Comparison of ENCODE assay signal across 32 cellular contexts in genomic region chr11:94241896-94242295, GRCh38.
"Had no signal": no experiment of that assay in that cellular context is flagged by ENCODE, and none has a peak within 500 bp of the region (broad histone marks: within the 10 kb centered on the region; RNA-seq: fewer than 3 reads in every experiment).

No MANE protein-coding gene starts in this region.

- H3K4me3 Mint-ChIP-seq: immature natural killer cell; naive B cell; natural killer cell; nephron progenitor cell; neural progenitor cell; stimulated activated effector memory CD8-positive, alpha-beta T cell treated with anti-CD3 and anti-CD28 coated beads, Interleukin-12 subunit alpha, Interleukin-12 subunit beta, amount 100 ng/mL, for 72 hours; stimulated activated naive CD8-positive, alpha-beta T cell treated with anti-CD3 and anti-CD28 coated beads, Interleukin-15, Interleukin-2, amounts not matched to agents 100 ng/mL and 50 ng/mL, for 24 hours; type B pancreatic cell had no signal

- H3K9me3 Mint-ChIP-seq: nephron progenitor cell, neural progenitor cell, type B pancreatic cell had no signal

- H3K27me3 ChIP-seq: left lung, neural progenitor cell, neutrophil, ovary, spleen, suprapubic skin, tibial artery, uterus had no signal

- H3K27ac ChIP-seq: left lung, lower lobe of right lung, neural progenitor cell, neutrophil, ovary, prostate gland, spleen, suprapubic skin, thoracic aorta, tibial artery, uterus had no signal

- H3K27me3 Mint-ChIP-seq: stimulated activated naive CD8-positive, alpha-beta T cell treated with anti-CD3 and anti-CD28 coated beads, Interleukin-15, Interleukin-2, amounts not matched to agents 100 ng/mL and 50 ng/mL, for 24 hours; type B pancreatic cell had no signal

- H3K36me3 Mint-ChIP-seq: immature natural killer cell; neural progenitor cell; stimulated activated effector memory CD8-positive, alpha-beta T cell treated with anti-CD3 and anti-CD28 coated beads, Interleukin-12 subunit alpha, Interleukin-12 subunit beta, amount 100 ng/mL, for 72 hours; type B pancreatic cell had no signal

- H3K4me1 Mint-ChIP-seq: immature natural killer cell; naive B cell; natural killer cell; nephron progenitor cell; neural progenitor cell; stimulated activated effector memory CD8-positive, alpha-beta T cell treated with anti-CD3 and anti-CD28 coated beads, Interleukin-12 subunit alpha, Interleukin-12 subunit beta, amount 100 ng/mL, for 72 hours had no signal

- H3K9me3 ChIP-seq: prostate gland had no signal

- DNase-seq: hypothalamus; immature natural killer cell; kidney; left colon; left lung; lower lobe of right lung; mammary epithelial cell; mesenchymal stem cell; naive B cell; natural killer cell; nephron progenitor cell; occipital lobe; ovary; posterior cingulate gyrus; retina; right cardiac atrium; small intestine; spleen; stimulated activated CD4-positive, alpha-beta T cell treated with anti-CD3 and anti-CD28 coated beads, Interleukin-4, amount 100 ng/mL, for 24 hours; stimulated activated naive CD4-positive, alpha-beta T cell; tibial artery; uterus had no signal

- H3K4me1 ChIP-seq: left lung, lower lobe of right lung, neural progenitor cell, prostate gland, spleen, suprapubic skin, tibial artery, uterus had no signal

- H3K27ac Mint-ChIP-seq: immature natural killer cell; naive B cell; natural killer cell; nephron progenitor cell; neural progenitor cell; stimulated activated effector memory CD8-positive, alpha-beta T cell treated with anti-CD3 and anti-CD28 coated beads, Interleukin-12 subunit alpha, Interleukin-12 subunit beta, amount 100 ng/mL, for 72 hours; stimulated activated naive CD8-positive, alpha-beta T cell treated with anti-CD3 and anti-CD28 coated beads, Interleukin-15, Interleukin-2, amounts not matched to agents 100 ng/mL and 50 ng/mL, for 24 hours; type B pancreatic cell had no signal

- FAIRE-seq: islet of Langerhans, kidney, small intestine had no signal

- H3K4me3 ChIP-seq: left lung, lower lobe of right lung, neural progenitor cell, ovary, prostate gland, spleen, suprapubic skin, thoracic aorta, tibial artery, uterus had no signal

- H3K36me3 ChIP-seq: left lung, lower lobe of right lung, neural progenitor cell, neutrophil, ovary, prostate gland, spleen, suprapubic skin, thoracic aorta, tibial artery, uterus had no signal

- ATAC-seq: left colon; left lung; lower lobe of right lung; natural killer cell; right cardiac atrium; sciatic nerve; stimulated activated effector memory CD8-positive, alpha-beta T cell treated with anti-CD3 and anti-CD28 coated beads, Interleukin-12 subunit alpha, Interleukin-12 subunit beta, amount 100 ng/mL, for 72 hours had no signal
